3 cellular contexts compared by ENCODE assay signal in genomic region chr13:30216111-30216510, GRCh38.
TF ChIP-seq lines count a peak whose summit lies in the region.

No MANE protein-coding gene starts in this region.

TF ChIP-seq in HCT116, 20 proteins besides CTCF, POLR2A, EP300 and RAD21:
- TF ChIP-seq EZH2 (IDR thresholded peaks at IDR 0.05) (no peak), EGR1 (IDR thresholded peaks at IDR 0.05; ENCODE audit: low read depth) (no peak), SRF (IDR thresholded peaks at IDR 0.05; ENCODE audit: low read depth) (peak; percentile 31; the same call in 1 of the 2 replicates), YY1 (IDR thresholded peaks at IDR 0.05; ENCODE audit: extremely low read depth, insufficient replicate concordance, low read depth, low read length) (no peak), CBX3 (IDR thresholded peaks at IDR 0.05; ENCODE audit: low read depth) (no peak)

TF ChIP-seq in liver, 16 proteins besides CTCF, POLR2A, EP300 and RAD21:
- no peak for TF ChIP-seq FOXA2 (IDR thresholded peaks at IDR 0.05)
- no peak for TF ChIP-seq HNF4A (conservative IDR thresholded peaks at IDR 0.05)
- no peak for TF ChIP-seq EGR1 (IDR thresholded peaks at IDR 0.05; ENCODE audit: low read depth in 2 of 2)
- no peak for TF ChIP-seq YY1 (IDR thresholded peaks at IDR 0.05)

TF ChIP-seq in SK-N-SH, 30 proteins besides CTCF, POLR2A, EP300 and RAD21:
- TF ChIP-seq SIN3A (IDR thresholded peaks at IDR 0.05; ENCODE audit: borderline replicate concordance, low read depth, low read length) (no peak), EZH2phosphoT487 (IDR thresholded peaks at IDR 0.05; ENCODE audit: borderline replicate concordance, low read depth) (no peak), REST (IDR thresholded peaks at IDR 0.05; ENCODE audit: low read depth, low read length) (no peak), MAX (IDR thresholded peaks at IDR 0.05; ENCODE audit: low read depth) (no peak), USF2 (IDR thresholded peaks at IDR 0.05; ENCODE audit: borderline replicate concordance, low read depth, low read length) (no peak), TCF12 (IDR thresholded peaks at IDR 0.05) (no peak), NRF1 (IDR thresholded peaks at IDR 0.05; ENCODE audit: low read depth, low read length) (no peak)
